Comparison of ENCODE assay signal across 35 cellular contexts in genomic region chr12:44162961-44163360, GRCh38.
"Had no signal": no experiment of that assay in that cellular context is flagged by ENCODE, and none has a peak within 500 bp of the region (broad histone marks: within the 10 kb centered on the region; RNA-seq: fewer than 3 reads in every experiment).

No MANE protein-coding gene starts in this region.

- H3K36me3 ChIP-seq: MG63 had no signal

- H3K27me3 ChIP-seq: MG63 had no signal

- H3K9me3 ChIP-seq: MG63 had no signal

- DNase-seq: Karpas-422, Kasumi-1, KG1, MG63, MM.1S, MV-4-11, NCI-H1048, NCI-H1092, NCI-H1092 treated with DMSO at 0.1 percent for 48 hours, NCI-H1105, NCI-H1105 treated with DMSO at 0.1 percent for 48 hours, NCI-H1417, NCI-H1417 treated with DMSO at 0.1 percent for 48 hours, NCI-H1436, NCI-H1436 treated with DMSO at 0.1 percent for 48 hours, NCI-H146, NCI-H1694, NCI-H1694 treated with DMSO at 0.1 percent for 48 hours, NCI-H187, NCI-H187 treated with DMSO at 0.1 percent for 48 hours, NCI-H1930, NCI-H2029, NCI-H2029 treated with DMSO at 0.1 percent for 48 hours, NCI-H2081, NCI-H2081 treated with DMSO at 0.1 percent for 48 hours, NCI-H2107, NCI-H2171, NCI-H2171 treated with DMSO at 0.1 percent for 48 hours, NCI-H2227 treated with DMSO at 0.1 percent for 48 hours, NCI-H226, NCI-H345, NCI-H446, NCI-H446 treated with DMSO at 0.1 percent for 48 hours, NCI-H510A had no signal

- H3K4me3 ChIP-seq: MG63 had no signal

- H3K27ac ChIP-seq: KMS-11 had no signal

- H3K9ac ChIP-seq: KMS-11 had no signal
